ENCODE assay signal across 1 cellular context in the genomic region with DNA sequence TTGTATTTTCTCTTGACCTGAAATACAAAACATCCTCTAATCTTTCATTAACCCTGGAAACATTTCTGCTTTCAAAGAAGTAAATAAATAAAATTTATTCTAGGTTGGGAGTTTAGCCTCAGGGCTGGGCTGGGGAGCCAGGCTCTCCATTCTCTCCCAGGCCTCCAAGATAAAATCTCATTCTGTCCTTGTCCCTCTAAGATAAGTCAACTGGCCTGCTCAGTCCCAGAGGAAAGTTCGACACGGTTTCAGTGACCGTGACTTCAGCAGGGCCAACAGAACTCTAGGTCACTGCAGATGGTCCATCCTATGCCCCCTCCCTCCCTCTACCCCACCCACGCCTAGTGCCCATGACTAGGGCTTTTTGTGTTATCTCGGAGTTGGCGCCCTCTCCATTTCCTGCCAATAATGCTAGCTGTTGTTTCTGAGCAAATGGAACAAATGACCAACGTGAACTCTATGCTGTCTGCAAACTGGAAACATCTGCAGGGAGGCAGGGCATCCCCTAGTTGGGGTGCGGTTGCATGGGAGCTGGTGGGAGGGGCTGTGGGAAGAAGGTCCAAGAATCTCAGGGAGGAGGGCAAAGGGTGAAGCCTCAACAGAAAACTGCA.
TF ChIP-seq lines count a peak whose summit lies in the region.

No MANE protein-coding gene starts in this region.

TF ChIP-seq in K562, 482 proteins besides CTCF, POLR2A, EP300 and RAD21:
- peak; percentile 23; the same call in 1 of the 2 replicates for TF ChIP-seq ARID1B (IDR thresholded peaks at IDR 0.05)
- no peak for TF ChIP-seq THRAP3 (IDR thresholded peaks at IDR 0.05; ENCODE audit: borderline replicate concordance)
- TF ChIP-seq ZNF143 (CRISPR knock-in tag; IDR thresholded peaks at IDR 0.05) = no peak
- TF ChIP-seq CBFA2T2 (conservative IDR thresholded peaks at IDR 0.05) = 0 out of 2 replicates have a peak, but pooled peaks have one; percentile 7
- TF ChIP-seq EGR1 (conservative IDR thresholded peaks at IDR 0.05) = peak; percentile 52
- TF ChIP-seq, protein P1, sequence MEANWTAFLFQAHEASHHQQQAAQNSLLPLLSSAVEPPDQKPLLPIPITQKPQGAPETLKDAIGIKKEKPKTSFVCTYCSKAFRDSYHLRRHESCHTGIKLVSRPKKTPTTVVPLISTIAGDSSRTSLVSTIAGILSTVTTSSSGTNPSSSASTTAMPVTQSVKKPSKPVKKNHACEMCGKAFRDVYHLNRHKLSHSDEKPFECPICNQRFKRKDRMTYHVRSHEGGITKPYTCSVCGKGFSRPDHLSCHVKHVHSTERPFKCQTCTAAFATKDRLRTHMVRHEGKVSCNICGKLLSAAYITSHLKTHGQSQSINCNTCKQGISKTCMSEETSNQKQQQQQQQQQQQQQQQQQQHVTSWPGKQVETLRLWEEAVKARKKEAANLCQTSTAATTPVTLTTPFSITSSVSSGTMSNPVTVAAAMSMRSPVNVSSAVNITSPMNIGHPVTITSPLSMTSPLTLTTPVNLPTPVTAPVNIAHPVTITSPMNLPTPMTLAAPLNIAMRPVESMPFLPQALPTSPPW (CRISPR knock-in tag; IDR thresholded peaks at IDR 0.05) = peak; percentile 50; the same call in 1 of the 2 replicates
- TF ChIP-seq EHMT2 (IDR thresholded peaks at IDR 0.05) = no peak
- TF ChIP-seq, protein P2, sequence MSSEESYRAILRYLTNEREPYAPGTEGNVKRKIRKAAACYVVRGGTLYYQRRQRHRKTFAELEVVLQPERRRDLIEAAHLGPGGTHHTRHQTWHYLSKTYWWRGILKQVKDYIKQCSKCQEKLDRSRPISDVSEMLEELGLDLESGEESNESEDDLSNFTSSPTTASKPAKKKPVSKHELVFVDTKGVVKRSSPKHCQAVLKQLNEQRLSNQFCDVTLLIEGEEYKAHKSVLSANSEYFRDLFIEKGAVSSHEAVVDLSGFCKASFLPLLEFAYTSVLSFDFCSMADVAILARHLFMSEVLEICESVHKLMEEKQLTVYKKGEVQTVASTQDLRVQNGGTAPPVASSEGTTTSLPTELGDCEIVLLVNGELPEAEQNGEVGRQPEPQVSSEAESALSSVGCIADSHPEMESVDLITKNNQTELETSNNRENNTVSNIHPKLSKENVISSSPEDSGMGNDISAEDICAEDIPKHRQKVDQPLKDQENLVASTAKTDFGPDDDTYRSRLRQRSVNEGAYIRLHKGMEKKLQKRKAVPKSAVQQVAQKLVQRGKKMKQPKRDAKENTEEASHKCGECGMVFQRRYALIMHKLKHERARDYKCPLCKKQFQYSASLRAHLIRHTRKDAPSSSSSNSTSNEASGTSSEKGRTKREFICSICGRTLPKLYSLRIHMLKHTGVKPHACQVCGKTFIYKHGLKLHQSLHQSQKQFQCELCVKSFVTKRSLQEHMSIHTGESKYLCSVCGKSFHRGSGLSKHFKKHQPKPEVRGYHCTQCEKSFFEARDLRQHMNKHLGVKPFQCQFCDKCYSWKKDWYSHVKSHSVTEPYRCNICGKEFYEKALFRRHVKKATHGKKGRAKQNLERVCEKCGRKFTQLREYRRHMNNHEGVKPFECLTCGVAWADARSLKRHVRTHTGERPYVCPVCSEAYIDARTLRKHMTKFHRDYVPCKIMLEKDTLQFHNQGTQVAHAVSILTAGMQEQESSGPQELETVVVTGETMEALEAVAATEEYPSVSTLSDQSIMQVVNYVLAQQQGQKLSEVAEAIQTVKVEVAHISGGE (CRISPR knock-in tag; IDR thresholded peaks at IDR 0.05) = peak in 1 of 3 experiments; percentile 52; a peak in 1 of 6 replicates
- no peak for TF ChIP-seq ZNF507 (tag; conservative IDR thresholded peaks at IDR 0.05)
- TF ChIP-seq, protein P3, sequence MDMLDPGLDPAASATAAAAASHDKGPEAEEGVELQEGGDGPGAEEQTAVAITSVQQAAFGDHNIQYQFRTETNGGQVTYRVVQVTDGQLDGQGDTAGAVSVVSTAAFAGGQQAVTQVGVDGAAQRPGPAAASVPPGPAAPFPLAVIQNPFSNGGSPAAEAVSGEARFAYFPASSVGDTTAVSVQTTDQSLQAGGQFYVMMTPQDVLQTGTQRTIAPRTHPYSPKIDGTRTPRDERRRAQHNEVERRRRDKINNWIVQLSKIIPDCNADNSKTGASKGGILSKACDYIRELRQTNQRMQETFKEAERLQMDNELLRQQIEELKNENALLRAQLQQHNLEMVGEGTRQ (CRISPR knock-in tag; IDR thresholded peaks at IDR 0.05) = no peak
- TF ChIP-seq, protein P4, sequence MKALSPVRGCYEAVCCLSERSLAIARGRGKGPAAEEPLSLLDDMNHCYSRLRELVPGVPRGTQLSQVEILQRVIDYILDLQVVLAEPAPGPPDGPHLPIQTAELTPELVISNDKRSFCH (CRISPR knock-in tag; IDR thresholded peaks at IDR 0.05) = no peak
- TF ChIP-seq, protein P4 (tag; IDR thresholded peaks at IDR 0.05) = no peak
- no peak for TF ChIP-seq STAT5A (IDR thresholded peaks at IDR 0.05; ENCODE audit: borderline replicate concordance, low read length)
- no peak for TF ChIP-seq ETV5 (CRISPR knock-in tag; IDR thresholded peaks at IDR 0.05; ENCODE audit: low read depth)
- no peak for TF ChIP-seq MCM3 (IDR thresholded peaks at IDR 0.05)
- TF ChIP-seq, protein P5, sequence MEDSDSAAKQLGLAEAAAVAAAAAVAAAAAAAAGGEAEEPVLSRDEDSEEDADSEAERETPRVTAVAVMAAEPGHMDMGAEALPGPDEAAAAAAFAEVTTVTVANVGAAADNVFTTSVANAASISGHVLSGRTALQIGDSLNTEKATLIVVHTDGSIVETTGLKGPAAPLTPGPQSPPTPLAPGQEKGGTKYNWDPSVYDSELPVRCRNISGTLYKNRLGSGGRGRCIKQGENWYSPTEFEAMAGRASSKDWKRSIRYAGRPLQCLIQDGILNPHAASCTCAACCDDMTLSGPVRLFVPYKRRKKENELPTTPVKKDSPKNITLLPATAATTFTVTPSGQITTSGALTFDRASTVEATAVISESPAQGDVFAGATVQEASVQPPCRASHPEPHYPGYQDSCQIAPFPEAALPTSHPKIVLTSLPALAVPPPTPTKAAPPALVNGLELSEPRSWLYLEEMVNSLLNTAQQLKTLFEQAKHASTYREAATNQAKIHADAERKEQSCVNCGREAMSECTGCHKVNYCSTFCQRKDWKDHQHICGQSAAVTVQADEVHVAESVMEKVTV (CRISPR knock-in tag; IDR thresholded peaks at IDR 0.05) = no peak
- TF ChIP-seq, protein P6, sequence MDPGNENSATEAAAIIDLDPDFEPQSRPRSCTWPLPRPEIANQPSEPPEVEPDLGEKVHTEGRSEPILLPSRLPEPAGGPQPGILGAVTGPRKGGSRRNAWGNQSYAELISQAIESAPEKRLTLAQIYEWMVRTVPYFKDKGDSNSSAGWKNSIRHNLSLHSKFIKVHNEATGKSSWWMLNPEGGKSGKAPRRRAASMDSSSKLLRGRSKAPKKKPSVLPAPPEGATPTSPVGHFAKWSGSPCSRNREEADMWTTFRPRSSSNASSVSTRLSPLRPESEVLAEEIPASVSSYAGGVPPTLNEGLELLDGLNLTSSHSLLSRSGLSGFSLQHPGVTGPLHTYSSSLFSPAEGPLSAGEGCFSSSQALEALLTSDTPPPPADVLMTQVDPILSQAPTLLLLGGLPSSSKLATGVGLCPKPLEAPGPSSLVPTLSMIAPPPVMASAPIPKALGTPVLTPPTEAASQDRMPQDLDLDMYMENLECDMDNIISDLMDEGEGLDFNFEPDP (CRISPR knock-in tag; IDR thresholded peaks at IDR 0.05) = no peak
- no peak for TF ChIP-seq CHD1 (IDR thresholded peaks at IDR 0.05; ENCODE audit: low read length)
- TF ChIP-seq ZNF766 (CRISPR knock-in tag; conservative IDR thresholded peaks at IDR 0.05) = peak; percentile 36; the same call in 1 of the 2 replicates
- no peak for TF ChIP-seq MIER1 (IDR thresholded peaks at IDR 0.05; ENCODE audit: low read depth)
TF ChIP-seq in K562: peak in this region for 6.
